ENCODE assay signal across 17 cellular contexts in the genomic region with DNA sequence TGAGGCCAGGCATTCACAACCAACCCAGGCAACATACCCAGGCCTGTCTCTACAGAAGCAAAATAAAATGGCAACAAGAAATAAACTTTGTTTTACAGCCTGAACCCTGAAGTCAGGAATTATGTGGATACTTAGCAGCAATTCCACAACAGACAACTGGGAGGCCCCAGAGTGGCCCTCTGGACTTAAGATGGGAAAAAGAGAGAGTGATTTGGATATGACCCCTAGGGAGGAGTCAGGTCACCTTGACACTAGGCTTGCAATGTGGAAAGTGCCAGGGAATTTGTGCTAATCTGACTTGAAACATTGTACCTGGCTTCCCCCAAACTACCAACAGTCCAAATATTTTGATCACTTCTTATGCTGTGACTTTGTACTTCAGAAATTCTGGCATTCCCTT.
A peak's percentile ranks its signal among the peaks of the same experiment; 100 is the strongest.
DNase-seq lines count a peak whose midpoint lies in the region; ATAC-seq and TF ChIP-seq lines count a peak whose summit lies in the region.
"Had no signal": no experiment of that assay in that cellular context is flagged by ENCODE, and none has a peak within 500 bp of the region (broad histone marks: within the 10 kb centered on the region; RNA-seq: fewer than 3 reads in every experiment).

No MANE protein-coding gene starts in this region.

- H3K36me3 Mint-ChIP-seq in GM23338 (ENCODE audit: low read depth) (peaks cover 7% of the 10 kb centered on the region; the same call in 2 of the 3 replicates), IgD-negative memory B cell (peaks cover 11% of the 10 kb centered on the region), nephron progenitor cell (ENCODE audit: low read depth) (peaks cover 49% of the 10 kb centered on the region)
- no peaks in the 10 kb centered on the region for H3K36me3 Mint-ChIP-seq in activated T-helper 17 cell treated with anti-CD3 and anti-CD28 coated beads, Interleukin-2, amount 50 U/mL, for 72 hours (ENCODE audit: low read depth)
- no peaks in the 10 kb centered on the region for H3K36me3 Mint-ChIP-seq in stimulated activated effector memory CD8-positive, alpha-beta T cell treated with anti-CD3 and anti-CD28 coated beads, Interleukin-12 subunit alpha, Interleukin-12 subunit beta, amount 100 ng/mL, for 72 hours
- H3K36me3 Mint-ChIP-seq in CD4-positive, alpha-beta memory T cell = no peaks in the 10 kb centered on the region

- no peak for TF ChIP-seq POLR2A in esophagus squamous epithelium (IDR thresholded peaks at IDR 0.05)

- H3K4me2 ChIP-seq in GM23338 = peak overlapping the region; percentile 67

- intact Hi-C loops in esophagus squamous epithelium (cut with DNase I) = no loop called here
- intact Hi-C loops in CD4-positive, alpha-beta memory T cell (cut with micrococcal nuclease) = no loop called here

- H3K4me3 Mint-ChIP-seq in GM23338 = no peak overlapping the region
- peak overlapping the region in 3 of 4 donors; percentile 8 to 84 (median 76) for H3K4me3 Mint-ChIP-seq in IgD-negative memory B cell
- H3K4me3 Mint-ChIP-seq in nephron progenitor cell = peak overlapping the region; percentile 82
- H3K4me3 Mint-ChIP-seq in activated T-helper 17 cell treated with anti-CD3 and anti-CD28 coated beads, Interleukin-2, amount 50 U/mL, for 72 hours = no peak overlapping the region
- H3K4me3 Mint-ChIP-seq in stimulated activated effector memory CD8-positive, alpha-beta T cell treated with anti-CD3 and anti-CD28 coated beads, Interleukin-12 subunit alpha, Interleukin-12 subunit beta, amount 100 ng/mL, for 72 hours = no peak overlapping the region
- no peak overlapping the region for H3K4me3 Mint-ChIP-seq in CD4-positive, alpha-beta memory T cell
- H3K4me3 Mint-ChIP-seq: activated naive CD8-positive, alpha-beta T cell treated with anti-CD3 and anti-CD28 coated beads, Interleukin-2, amount 50 U/mL, for 24 hours had no signal

- H3K4me3 ChIP-seq in GM23338 (peak overlapping the region; percentile 48; the same call in 1 of the 2 replicates), esophagus squamous epithelium (peak overlapping the region in 1 of 4 donors; percentile 52)
- H3K4me3 ChIP-seq in CD4-positive, alpha-beta memory T cell (ENCODE audit: low read length in 2 of 2) = no peak overlapping the region
- H3K4me3 ChIP-seq: body of pancreas, psoas muscle, upper lobe of left lung had no signal

- H3K4me1 Mint-ChIP-seq in GM23338 (peaks cover 12% of the 10 kb centered on the region; the same call in 2 of the 3 replicates), IgD-negative memory B cell (peaks cover 0 to 14% (median 6%) of the 10 kb centered on the region in 3 donors), nephron progenitor cell (peaks cover 13% of the 10 kb centered on the region)
- no peaks in the 10 kb centered on the region for H3K4me1 Mint-ChIP-seq in activated T-helper 17 cell treated with anti-CD3 and anti-CD28 coated beads, Interleukin-2, amount 50 U/mL, for 72 hours
- H3K4me1 Mint-ChIP-seq in stimulated activated effector memory CD8-positive, alpha-beta T cell treated with anti-CD3 and anti-CD28 coated beads, Interleukin-12 subunit alpha, Interleukin-12 subunit beta, amount 100 ng/mL, for 72 hours = no peaks in the 10 kb centered on the region
- H3K4me1 Mint-ChIP-seq in CD4-positive, alpha-beta memory T cell = no peaks in the 10 kb centered on the region
- H3K4me1 Mint-ChIP-seq: activated naive CD8-positive, alpha-beta T cell treated with anti-CD3 and anti-CD28 coated beads, Interleukin-2, amount 50 U/mL, for 24 hours had no signal

- H2AFZ ChIP-seq in GM23338 = peak overlapping the region; percentile 90; the same call in 1 of the 2 replicates

- H3K9me3 ChIP-seq in esophagus squamous epithelium = no peaks in the 10 kb centered on the region
- H3K9me3 ChIP-seq in CD4-positive, alpha-beta memory T cell (ENCODE audit: control insufficient read depth in 1 of 2, low read length in 2 of 2) = no peaks in the 10 kb centered on the region
- H3K9me3 ChIP-seq: body of pancreas, psoas muscle, upper lobe of left lung had no signal

- H3K27ac ChIP-seq in GM23338 (ENCODE audit: low read depth) (peak overlapping the region; percentile 29; the same call in 1 of the 2 replicates), esophagus squamous epithelium (peak overlapping the region in 3 of 4 donors; percentile 54 to 63 (median 62))
- H3K27ac ChIP-seq in CD4-positive, alpha-beta memory T cell (ENCODE audit: low read depth, low read length) = no peak overlapping the region
- H3K27ac ChIP-seq: body of pancreas, psoas muscle, upper lobe of left lung had no signal

- no peaks in the 10 kb centered on the region for H3F3A ChIP-seq in GM23338 (replicated peaks; ENCODE audit: low read depth)

- H3K27me3 ChIP-seq in GM23338 (ENCODE audit: insufficient read depth) = no peaks in the 10 kb centered on the region
- H3K27me3 ChIP-seq in esophagus squamous epithelium = no peaks in the 10 kb centered on the region
- H3K27me3 ChIP-seq in CD4-positive, alpha-beta memory T cell (ENCODE audit: insufficient read depth, low read length) = no peaks in the 10 kb centered on the region
- H3K27me3 ChIP-seq: body of pancreas, upper lobe of left lung had no signal

- no peaks in the 10 kb centered on the region for H3K79me2 ChIP-seq in GM23338 (replicated peaks; ENCODE audit: insufficient read depth)

- no peak; the same call in 2 of the 3 replicates for ATAC-seq in GM23338
- no peak for ATAC-seq in activated T-helper 17 cell treated with anti-CD3 and anti-CD28 coated beads, Interleukin-2, amount 50 U/mL, for 72 hours (replicated peaks)
- ATAC-seq in stimulated activated effector memory CD8-positive, alpha-beta T cell treated with anti-CD3 and anti-CD28 coated beads, Interleukin-12 subunit alpha, Interleukin-12 subunit beta, amount 100 ng/mL, for 72 hours = no peak
- ATAC-seq: activated naive CD8-positive, alpha-beta T cell treated with anti-CD3 and anti-CD28 coated beads, Interleukin-2, amount 50 U/mL, for 24 hours; body of pancreas; psoas muscle had no signal

- no peak; a peak in 1 of 4 replicates for TF ChIP-seq CTCF in GM23338 (conservative IDR thresholded peaks at IDR 0.05; ENCODE audit: low read depth in 2 of 2)
- TF ChIP-seq CTCF in esophagus squamous epithelium (IDR thresholded peaks at IDR 0.05) = no peak
- TF ChIP-seq CTCF in nephron progenitor cell (IDR thresholded peaks at IDR 0.05) = no peak

- H3K27me3 Mint-ChIP-seq in GM23338 (ENCODE audit: insufficient read depth, low read depth, poor library complexity) = peaks cover 2% of the 10 kb centered on the region
- H3K27me3 Mint-ChIP-seq in IgD-negative memory B cell = peaks cover 3% of the 10 kb centered on the region
- H3K27me3 Mint-ChIP-seq in nephron progenitor cell (ENCODE audit: low read depth, poor library complexity) = no peaks in the 10 kb centered on the region
- H3K27me3 Mint-ChIP-seq in activated T-helper 17 cell treated with anti-CD3 and anti-CD28 coated beads, Interleukin-2, amount 50 U/mL, for 72 hours = no peaks in the 10 kb centered on the region
- no peaks in the 10 kb centered on the region for H3K27me3 Mint-ChIP-seq in CD4-positive, alpha-beta memory T cell
- H3K27me3 Mint-ChIP-seq: activated naive CD8-positive, alpha-beta T cell treated with anti-CD3 and anti-CD28 coated beads, Interleukin-2, amount 50 U/mL, for 24 hours had no signal

- H3K9me3 Mint-ChIP-seq in GM23338 = peaks cover 13% of the 10 kb centered on the region
- H3K9me3 Mint-ChIP-seq in IgD-negative memory B cell = peaks cover 1 to 4% (median 2%) of the 10 kb centered on the region in 3 donors
- H3K9me3 Mint-ChIP-seq in nephron progenitor cell = peaks cover 55% of the 10 kb centered on the region
- H3K9me3 Mint-ChIP-seq in activated T-helper 17 cell treated with anti-CD3 and anti-CD28 coated beads, Interleukin-2, amount 50 U/mL, for 72 hours = peaks cover 6% of the 10 kb centered on the region
- H3K9me3 Mint-ChIP-seq in stimulated activated effector memory CD8-positive, alpha-beta T cell treated with anti-CD3 and anti-CD28 coated beads, Interleukin-12 subunit alpha, Interleukin-12 subunit beta, amount 100 ng/mL, for 72 hours = peaks cover 16% of the 10 kb centered on the region
- H3K9me3 Mint-ChIP-seq in CD4-positive, alpha-beta memory T cell = peaks cover 0 to 18% (median 6%) of the 10 kb centered on the region in 8 donors

- DNase-seq in GM23338 (ENCODE audit: low spot score) (no peak), esophagus squamous epithelium (lab: John Stamatoyannopoulos, UW) (no peak), nephron progenitor cell (no peak), Ammon's horn (ENCODE audit: low spot score) (no peak)
- DNase-seq in stimulated activated effector memory CD8-positive, alpha-beta T cell treated with anti-CD3 and anti-CD28 coated beads, Interleukin-12 subunit alpha, Interleukin-12 subunit beta, amount 100 ng/mL, for 72 hours (ENCODE audit: low spot score in 2 of 2) = no peak
- DNase-seq in CD4-positive, alpha-beta memory T cell = no peak
- DNase-seq: activated gamma-delta T cell; activated naive CD8-positive, alpha-beta T cell treated with anti-CD3 and anti-CD28 coated beads, Interleukin-2, amount 50 U/mL, for 24 hours; body of pancreas; foreskin melanocyte; KBM-7; NCI-H1436; psoas muscle; RPMI8226; upper lobe of left lung had no signal

- no peaks in the 10 kb centered on the region for H4K20me1 ChIP-seq in GM23338 (replicated peaks; ENCODE audit: insufficient read depth)

- H3K36me3 ChIP-seq in GM23338 (ENCODE audit: insufficient read depth) (no peaks in the 10 kb centered on the region; the same call in 1 of the 2 replicates), esophagus squamous epithelium (no peaks in the 10 kb centered on the region)
- H3K36me3 ChIP-seq in CD4-positive, alpha-beta memory T cell (ENCODE audit: insufficient read depth, low read length) = no peaks in the 10 kb centered on the region
- H3K36me3 ChIP-seq: upper lobe of left lung had no signal

- CTCF ChIA-PET in CD4-positive, alpha-beta memory T cell (lab: Charles Lee; ENCODE audit: partially characterized antibody) = no interaction called here

- POLR2A ChIA-PET in CD4-positive, alpha-beta memory T cell (lab: Charles Lee; ENCODE audit: partially characterized antibody) = no interaction called here

- H3K9me2 ChIP-seq in GM23338 (ENCODE audit: insufficient read depth) = peaks cover 4% of the 10 kb centered on the region; the same call in 1 of the 2 replicates

- H3K4me1 ChIP-seq in GM23338 (ENCODE audit: insufficient read depth) = peaks cover 9% of the 10 kb centered on the region
- H3K4me1 ChIP-seq in esophagus squamous epithelium = peaks cover 0 to 9% (median 0%) of the 10 kb centered on the region in 3 donors
- H3K4me1 ChIP-seq in CD4-positive, alpha-beta memory T cell (ENCODE audit: insufficient read depth, low read length) = no peaks in the 10 kb centered on the region
- H3K4me1 ChIP-seq: body of pancreas, psoas muscle, upper lobe of left lung had no signal

- H3K27ac Mint-ChIP-seq in GM23338 (no peak overlapping the region), IgD-negative memory B cell (no peak overlapping the region), nephron progenitor cell (no peak overlapping the region)
- H3K27ac Mint-ChIP-seq in activated T-helper 17 cell treated with anti-CD3 and anti-CD28 coated beads, Interleukin-2, amount 50 U/mL, for 72 hours = no peak overlapping the region
- no peak overlapping the region for H3K27ac Mint-ChIP-seq in stimulated activated effector memory CD8-positive, alpha-beta T cell treated with anti-CD3 and anti-CD28 coated beads, Interleukin-12 subunit alpha, Interleukin-12 subunit beta, amount 100 ng/mL, for 72 hours
- H3K27ac Mint-ChIP-seq in CD4-positive, alpha-beta memory T cell = no peak overlapping the region
- H3K27ac Mint-ChIP-seq: activated naive CD8-positive, alpha-beta T cell treated with anti-CD3 and anti-CD28 coated beads, Interleukin-2, amount 50 U/mL, for 24 hours had no signal

Comparison
In these comparisons a context has a peak if more than half of its experiments do, and no peak if none do; other contexts are left out.
1. H3K4me3 Mint-ChIP-seq: peak in IgD-negative memory B cell (3 of 4) and nephron progenitor cell (single experiment); none in GM23338 (single experiment), activated T-helper 17 cell treated with anti-CD3 and anti-CD28 coated beads, Interleukin-2, amount 50 U/mL, for 72 hours (single experiment), stimulated activated effector memory CD8-positive, alpha-beta T cell treated with anti-CD3 and anti-CD28 coated beads, Interleukin-12 subunit alpha, Interleukin-12 subunit beta, amount 100 ng/mL, for 72 hours (single experiment) and CD4-positive, alpha-beta memory T cell (0 of 8).